ENCODE assay signal across 1 cellular context in the genomic region with DNA sequence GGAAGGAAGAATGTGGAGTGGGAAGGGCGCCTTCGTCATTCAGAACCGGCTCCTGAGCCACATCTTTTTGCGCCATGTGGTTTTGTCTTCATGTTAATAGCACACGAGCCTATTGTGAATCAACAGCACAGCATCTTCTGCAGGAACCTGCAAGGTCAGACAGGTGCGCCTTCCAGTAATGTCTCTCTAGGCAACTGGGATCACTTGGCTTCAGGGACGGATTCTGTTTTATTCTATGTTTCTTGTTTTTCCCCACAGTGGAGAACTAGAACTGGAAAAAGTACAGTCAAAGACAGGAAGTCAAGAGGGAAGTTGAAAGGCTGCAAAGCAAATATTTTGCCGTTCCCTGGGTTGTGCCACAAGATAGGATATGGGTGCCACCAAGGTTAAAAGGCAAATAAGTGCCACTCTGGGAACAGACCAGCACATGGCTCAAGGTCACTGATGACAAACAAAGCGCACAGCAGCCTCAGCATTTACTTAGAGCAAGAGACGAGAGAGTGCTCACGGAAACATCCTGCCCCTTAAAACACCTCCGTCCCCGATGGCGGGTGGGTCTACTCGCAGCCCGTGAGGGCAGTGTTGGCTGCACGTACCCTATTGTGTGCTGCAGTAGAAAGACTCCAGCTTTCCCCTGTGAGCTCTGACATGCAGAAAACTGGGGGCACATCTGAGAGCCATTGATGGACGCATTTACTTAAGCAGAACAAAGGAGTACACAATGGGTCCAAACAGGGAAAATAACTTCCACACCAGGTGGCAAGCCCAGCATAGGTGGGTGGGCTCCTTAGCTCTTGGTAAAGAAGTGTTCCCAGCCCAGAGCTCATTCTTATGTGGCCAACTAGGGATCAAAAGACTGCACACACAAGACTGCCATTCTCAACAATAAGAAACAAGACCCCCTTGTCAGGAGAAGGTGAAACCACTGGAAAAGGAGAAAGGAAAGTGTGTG.
A peak's percentile ranks its signal among the peaks of the same experiment; 100 is the strongest.
TF ChIP-seq lines count a peak whose summit lies in the region.

No MANE protein-coding gene starts in this region.

TF ChIP-seq in HepG2, 621 proteins besides CTCF, POLR2A, EP300 and RAD21 (continued from another document and continues in another):
- TF ChIP-seq, protein P1, sequence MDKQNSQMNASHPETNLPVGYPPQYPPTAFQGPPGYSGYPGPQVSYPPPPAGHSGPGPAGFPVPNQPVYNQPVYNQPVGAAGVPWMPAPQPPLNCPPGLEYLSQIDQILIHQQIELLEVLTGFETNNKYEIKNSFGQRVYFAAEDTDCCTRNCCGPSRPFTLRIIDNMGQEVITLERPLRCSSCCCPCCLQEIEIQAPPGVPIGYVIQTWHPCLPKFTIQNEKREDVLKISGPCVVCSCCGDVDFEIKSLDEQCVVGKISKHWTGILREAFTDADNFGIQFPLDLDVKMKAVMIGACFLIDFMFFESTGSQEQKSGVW (CRISPR knock-in tag; IDR thresholded peaks at IDR 0.05; ENCODE audit: borderline replicate concordance): no peak; the same call in 1 of the 2 replicates
- TF ChIP-seq, protein P2, sequence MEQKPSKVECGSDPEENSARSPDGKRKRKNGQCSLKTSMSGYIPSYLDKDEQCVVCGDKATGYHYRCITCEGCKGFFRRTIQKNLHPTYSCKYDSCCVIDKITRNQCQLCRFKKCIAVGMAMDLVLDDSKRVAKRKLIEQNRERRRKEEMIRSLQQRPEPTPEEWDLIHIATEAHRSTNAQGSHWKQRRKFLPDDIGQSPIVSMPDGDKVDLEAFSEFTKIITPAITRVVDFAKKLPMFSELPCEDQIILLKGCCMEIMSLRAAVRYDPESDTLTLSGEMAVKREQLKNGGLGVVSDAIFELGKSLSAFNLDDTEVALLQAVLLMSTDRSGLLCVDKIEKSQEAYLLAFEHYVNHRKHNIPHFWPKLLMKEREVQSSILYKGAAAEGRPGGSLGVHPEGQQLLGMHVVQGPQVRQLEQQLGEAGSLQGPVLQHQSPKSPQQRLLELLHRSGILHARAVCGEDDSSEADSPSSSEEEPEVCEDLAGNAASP (CRISPR knock-in tag; IDR thresholded peaks at IDR 0.05; ENCODE audit: borderline replicate concordance): no peak
- TF ChIP-seq HCFC1 (IDR thresholded peaks at IDR 0.05; ENCODE audit: low read depth, low read length): no peak
- TF ChIP-seq, protein P3, sequence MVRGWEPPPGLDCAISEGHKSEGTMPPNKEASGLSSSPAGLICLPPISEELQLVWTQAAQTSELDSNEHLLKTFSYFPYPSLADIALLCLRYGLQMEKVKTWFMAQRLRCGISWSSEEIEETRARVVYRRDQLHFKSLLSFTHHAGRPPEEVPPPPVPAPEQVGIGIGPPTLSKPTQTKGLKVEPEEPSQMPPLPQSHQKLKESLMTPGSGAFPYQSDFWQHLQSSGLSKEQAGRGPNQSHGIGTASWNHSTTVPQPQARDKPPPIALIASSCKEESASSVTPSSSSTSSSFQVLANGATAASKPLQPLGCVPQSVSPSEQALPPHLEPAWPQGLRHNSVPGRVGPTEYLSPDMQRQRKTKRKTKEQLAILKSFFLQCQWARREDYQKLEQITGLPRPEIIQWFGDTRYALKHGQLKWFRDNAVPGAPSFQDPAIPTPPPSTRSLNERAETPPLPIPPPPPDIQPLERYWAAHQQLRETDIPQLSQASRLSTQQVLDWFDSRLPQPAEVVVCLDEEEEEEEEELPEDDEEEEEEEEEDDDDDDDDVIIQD (CRISPR knock-in tag; IDR thresholded peaks at IDR 0.05; ENCODE audit: low read depth): peak; percentile 96; the same call in 1 of the 2 replicates
- no peak for TF ChIP-seq RFX1 (IDR thresholded peaks at IDR 0.05)
- no peak for TF ChIP-seq HES4 (CRISPR knock-in tag; IDR thresholded peaks at IDR 0.05; ENCODE audit: borderline replicate concordance)
- TF ChIP-seq, protein P4, sequence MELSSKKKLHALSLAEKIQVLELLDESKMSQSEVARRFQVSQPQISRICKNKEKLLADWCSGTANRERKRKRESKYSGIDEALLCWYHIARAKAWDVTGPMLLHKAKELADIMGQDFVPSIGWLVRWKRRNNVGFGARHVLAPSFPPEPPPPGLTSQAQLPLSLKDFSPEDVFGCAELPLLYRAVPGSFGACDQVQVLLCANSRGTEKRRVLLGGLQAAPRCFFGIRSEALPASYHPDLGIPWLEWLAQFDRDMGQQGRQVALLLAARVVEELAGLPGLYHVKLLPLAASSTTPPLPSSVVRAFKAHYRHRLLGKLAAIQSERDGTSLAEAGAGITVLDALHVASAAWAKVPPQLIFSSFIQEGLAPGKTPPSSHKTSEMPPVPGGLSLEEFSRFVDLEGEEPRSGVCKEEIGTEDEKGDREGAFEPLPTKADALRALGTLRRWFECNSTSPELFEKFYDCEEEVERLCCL (CRISPR knock-in tag; IDR thresholded peaks at IDR 0.05; ENCODE audit: borderline replicate concordance): no peak
- TF ChIP-seq, protein P5, sequence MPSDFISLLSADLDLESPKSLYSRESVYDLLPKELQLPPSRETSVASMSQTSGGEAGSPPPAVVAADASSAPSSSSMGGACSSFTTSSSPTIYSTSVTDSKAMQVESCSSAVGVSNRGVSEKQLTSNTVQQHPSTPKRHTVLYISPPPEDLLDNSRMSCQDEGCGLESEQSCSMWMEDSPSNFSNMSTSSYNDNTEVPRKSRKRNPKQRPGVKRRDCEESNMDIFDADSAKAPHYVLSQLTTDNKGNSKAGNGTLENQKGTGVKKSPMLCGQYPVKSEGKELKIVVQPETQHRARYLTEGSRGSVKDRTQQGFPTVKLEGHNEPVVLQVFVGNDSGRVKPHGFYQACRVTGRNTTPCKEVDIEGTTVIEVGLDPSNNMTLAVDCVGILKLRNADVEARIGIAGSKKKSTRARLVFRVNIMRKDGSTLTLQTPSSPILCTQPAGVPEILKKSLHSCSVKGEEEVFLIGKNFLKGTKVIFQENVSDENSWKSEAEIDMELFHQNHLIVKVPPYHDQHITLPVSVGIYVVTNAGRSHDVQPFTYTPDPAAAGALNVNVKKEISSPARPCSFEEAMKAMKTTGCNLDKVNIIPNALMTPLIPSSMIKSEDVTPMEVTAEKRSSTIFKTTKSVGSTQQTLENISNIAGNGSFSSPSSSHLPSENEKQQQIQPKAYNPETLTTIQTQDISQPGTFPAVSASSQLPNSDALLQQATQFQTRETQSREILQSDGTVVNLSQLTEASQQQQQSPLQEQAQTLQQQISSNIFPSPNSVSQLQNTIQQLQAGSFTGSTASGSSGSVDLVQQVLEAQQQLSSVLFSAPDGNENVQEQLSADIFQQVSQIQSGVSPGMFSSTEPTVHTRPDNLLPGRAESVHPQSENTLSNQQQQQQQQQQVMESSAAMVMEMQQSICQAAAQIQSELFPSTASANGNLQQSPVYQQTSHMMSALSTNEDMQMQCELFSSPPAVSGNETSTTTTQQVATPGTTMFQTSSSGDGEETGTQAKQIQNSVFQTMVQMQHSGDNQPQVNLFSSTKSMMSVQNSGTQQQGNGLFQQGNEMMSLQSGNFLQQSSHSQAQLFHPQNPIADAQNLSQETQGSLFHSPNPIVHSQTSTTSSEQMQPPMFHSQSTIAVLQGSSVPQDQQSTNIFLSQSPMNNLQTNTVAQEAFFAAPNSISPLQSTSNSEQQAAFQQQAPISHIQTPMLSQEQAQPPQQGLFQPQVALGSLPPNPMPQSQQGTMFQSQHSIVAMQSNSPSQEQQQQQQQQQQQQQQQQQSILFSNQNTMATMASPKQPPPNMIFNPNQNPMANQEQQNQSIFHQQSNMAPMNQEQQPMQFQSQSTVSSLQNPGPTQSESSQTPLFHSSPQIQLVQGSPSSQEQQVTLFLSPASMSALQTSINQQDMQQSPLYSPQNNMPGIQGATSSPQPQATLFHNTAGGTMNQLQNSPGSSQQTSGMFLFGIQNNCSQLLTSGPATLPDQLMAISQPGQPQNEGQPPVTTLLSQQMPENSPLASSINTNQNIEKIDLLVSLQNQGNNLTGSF (CRISPR knock-in tag; IDR thresholded peaks at IDR 0.05): no peak
- 0 out of 2 replicates have a peak, but pooled peaks have one; percentile 41 for TF ChIP-seq ERF (CRISPR knock-in tag; IDR thresholded peaks at IDR 0.05)
- TF ChIP-seq RELA (CRISPR knock-in tag; IDR thresholded peaks at IDR 0.05): no peak
- TF ChIP-seq, protein P6, sequence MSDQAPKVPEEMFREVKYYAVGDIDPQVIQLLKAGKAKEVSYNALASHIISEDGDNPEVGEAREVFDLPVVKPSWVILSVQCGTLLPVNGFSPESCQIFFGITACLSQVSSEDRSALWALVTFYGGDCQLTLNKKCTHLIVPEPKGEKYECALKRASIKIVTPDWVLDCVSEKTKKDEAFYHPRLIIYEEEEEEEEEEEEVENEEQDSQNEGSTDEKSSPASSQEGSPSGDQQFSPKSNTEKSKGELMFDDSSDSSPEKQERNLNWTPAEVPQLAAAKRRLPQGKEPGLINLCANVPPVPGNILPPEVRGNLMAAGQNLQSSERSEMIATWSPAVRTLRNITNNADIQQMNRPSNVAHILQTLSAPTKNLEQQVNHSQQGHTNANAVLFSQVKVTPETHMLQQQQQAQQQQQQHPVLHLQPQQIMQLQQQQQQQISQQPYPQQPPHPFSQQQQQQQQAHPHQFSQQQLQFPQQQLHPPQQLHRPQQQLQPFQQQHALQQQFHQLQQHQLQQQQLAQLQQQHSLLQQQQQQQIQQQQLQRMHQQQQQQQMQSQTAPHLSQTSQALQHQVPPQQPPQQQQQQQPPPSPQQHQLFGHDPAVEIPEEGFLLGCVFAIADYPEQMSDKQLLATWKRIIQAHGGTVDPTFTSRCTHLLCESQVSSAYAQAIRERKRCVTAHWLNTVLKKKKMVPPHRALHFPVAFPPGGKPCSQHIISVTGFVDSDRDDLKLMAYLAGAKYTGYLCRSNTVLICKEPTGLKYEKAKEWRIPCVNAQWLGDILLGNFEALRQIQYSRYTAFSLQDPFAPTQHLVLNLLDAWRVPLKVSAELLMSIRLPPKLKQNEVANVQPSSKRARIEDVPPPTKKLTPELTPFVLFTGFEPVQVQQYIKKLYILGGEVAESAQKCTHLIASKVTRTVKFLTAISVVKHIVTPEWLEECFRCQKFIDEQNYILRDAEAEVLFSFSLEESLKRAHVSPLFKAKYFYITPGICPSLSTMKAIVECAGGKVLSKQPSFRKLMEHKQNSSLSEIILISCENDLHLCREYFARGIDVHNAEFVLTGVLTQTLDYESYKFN (CRISPR knock-in tag; conservative IDR thresholded peaks at IDR 0.05): peak; percentile 88
- no peak for TF ChIP-seq ZNF674 (CRISPR knock-in tag; IDR thresholded peaks at IDR 0.05; ENCODE audit: low read depth)
- TF ChIP-seq PHF20 (CRISPR knock-in tag; IDR thresholded peaks at IDR 0.05): no peak
- TF ChIP-seq ZNF251 (CRISPR knock-in tag; IDR thresholded peaks at IDR 0.05): no peak
- no peak for TF ChIP-seq ATAD3A (CRISPR knock-in tag; IDR thresholded peaks at IDR 0.05)
- TF ChIP-seq, protein P7, sequence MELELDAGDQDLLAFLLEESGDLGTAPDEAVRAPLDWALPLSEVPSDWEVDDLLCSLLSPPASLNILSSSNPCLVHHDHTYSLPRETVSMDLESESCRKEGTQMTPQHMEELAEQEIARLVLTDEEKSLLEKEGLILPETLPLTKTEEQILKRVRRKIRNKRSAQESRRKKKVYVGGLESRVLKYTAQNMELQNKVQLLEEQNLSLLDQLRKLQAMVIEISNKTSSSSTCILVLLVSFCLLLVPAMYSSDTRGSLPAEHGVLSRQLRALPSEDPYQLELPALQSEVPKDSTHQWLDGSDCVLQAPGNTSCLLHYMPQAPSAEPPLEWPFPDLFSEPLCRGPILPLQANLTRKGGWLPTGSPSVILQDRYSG (CRISPR knock-in tag; IDR thresholded peaks at IDR 0.05): no peak
- TF ChIP-seq ZFP37 (CRISPR knock-in tag; IDR thresholded peaks at IDR 0.05; ENCODE audit: borderline replicate concordance): no peak
- TF ChIP-seq, protein P8, sequence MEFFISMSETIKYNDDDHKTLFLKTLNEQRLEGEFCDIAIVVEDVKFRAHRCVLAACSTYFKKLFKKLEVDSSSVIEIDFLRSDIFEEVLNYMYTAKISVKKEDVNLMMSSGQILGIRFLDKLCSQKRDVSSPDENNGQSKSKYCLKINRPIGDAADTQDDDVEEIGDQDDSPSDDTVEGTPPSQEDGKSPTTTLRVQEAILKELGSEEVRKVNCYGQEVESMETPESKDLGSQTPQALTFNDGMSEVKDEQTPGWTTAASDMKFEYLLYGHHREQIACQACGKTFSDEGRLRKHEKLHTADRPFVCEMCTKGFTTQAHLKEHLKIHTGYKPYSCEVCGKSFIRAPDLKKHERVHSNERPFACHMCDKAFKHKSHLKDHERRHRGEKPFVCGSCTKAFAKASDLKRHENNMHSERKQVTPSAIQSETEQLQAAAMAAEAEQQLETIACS (CRISPR knock-in tag; IDR thresholded peaks at IDR 0.05): no peak
- TF ChIP-seq, protein P9, sequence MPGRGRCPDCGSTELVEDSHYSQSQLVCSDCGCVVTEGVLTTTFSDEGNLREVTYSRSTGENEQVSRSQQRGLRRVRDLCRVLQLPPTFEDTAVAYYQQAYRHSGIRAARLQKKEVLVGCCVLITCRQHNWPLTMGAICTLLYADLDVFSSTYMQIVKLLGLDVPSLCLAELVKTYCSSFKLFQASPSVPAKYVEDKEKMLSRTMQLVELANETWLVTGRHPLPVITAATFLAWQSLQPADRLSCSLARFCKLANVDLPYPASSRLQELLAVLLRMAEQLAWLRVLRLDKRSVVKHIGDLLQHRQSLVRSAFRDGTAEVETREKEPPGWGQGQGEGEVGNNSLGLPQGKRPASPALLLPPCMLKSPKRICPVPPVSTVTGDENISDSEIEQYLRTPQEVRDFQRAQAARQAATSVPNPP (CRISPR knock-in tag; IDR thresholded peaks at IDR 0.05): no peak
- TF ChIP-seq TMF1 (CRISPR knock-in tag; IDR thresholded peaks at IDR 0.05; ENCODE audit: low read depth): no peak
- no peak for TF ChIP-seq GLI4 (CRISPR knock-in tag; IDR thresholded peaks at IDR 0.05; ENCODE audit: borderline replicate concordance)
- TF ChIP-seq PHB2 (IDR thresholded peaks at IDR 0.05; ENCODE audit: partially characterized antibody): no peak
- no peak for TF ChIP-seq ZNF138 (CRISPR knock-in tag; IDR thresholded peaks at IDR 0.05; ENCODE audit: low read depth)
- TF ChIP-seq ZNF101 (CRISPR knock-in tag; IDR thresholded peaks at IDR 0.05; ENCODE audit: borderline replicate concordance, low read depth): no peak
- no peak for TF ChIP-seq ELF4 (CRISPR knock-in tag; IDR thresholded peaks at IDR 0.05; ENCODE audit: borderline replicate concordance)
- TF ChIP-seq DPF2 (CRISPR knock-in tag; IDR thresholded peaks at IDR 0.05; ENCODE audit: borderline replicate concordance, low read depth): peak; percentile 83; the same call in 1 of the 2 replicates
